ENCODE assay signal across 1 cellular context in the genomic region with DNA sequence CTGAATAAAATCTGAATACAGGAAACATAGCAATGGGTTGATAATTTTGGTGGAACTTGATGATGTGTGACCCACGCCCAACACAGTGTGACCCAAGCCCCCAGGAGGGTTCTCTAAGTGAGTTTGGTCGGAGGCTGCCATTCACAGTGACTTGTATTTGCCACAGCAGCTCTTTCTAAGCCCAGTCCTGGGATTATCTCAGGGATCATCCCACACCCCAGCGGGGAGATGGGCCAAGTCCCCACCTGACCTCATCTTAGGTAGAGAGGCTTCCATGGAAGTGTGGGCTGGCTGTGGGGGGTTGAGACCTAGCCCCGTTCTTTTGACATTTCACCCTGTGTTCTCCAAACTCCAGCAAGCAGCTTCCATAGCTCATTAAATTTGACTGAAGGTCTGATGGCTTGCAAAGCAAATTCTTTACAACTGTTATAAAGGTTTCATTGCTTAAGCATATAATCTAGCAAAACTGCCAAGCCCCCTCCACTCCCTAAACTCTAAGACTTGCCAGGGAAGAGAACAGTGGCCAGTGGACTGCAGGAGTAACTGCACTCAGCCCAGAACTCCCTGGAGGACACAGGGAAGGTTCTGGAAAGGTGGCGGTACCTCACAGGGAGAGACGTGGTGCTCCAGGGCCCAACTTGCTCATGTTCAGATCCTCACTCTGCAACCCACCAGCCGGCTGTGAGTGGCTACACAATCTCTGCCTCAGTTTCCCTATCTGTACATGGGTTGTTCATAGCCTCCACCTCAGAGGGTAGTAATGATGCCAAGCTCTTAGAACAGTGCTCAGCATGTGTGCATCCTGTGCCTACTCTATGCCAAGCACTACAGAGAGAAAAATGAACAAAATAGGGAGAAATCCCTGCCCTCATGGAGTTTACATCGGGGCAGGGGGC.
TF ChIP-seq lines count a peak whose summit lies in the region.

No MANE protein-coding gene starts in this region.

TF ChIP-seq in HepG2, 621 proteins besides CTCF, POLR2A, EP300 and RAD21 (continued from another document and continues in another):
- TF ChIP-seq ZNF281 (CRISPR knock-in tag; IDR thresholded peaks at IDR 0.05; ENCODE audit: borderline replicate concordance) = no peak
- 0 out of 2 replicates have a peak, but pooled peaks have one; percentile 36 for TF ChIP-seq ZNF776 (CRISPR knock-in tag; IDR thresholded peaks at IDR 0.05)
- no peak; the same call in 1 of the 2 replicates for TF ChIP-seq ZNF24 (IDR thresholded peaks at IDR 0.05)
- no peak for TF ChIP-seq ZNF672 (CRISPR knock-in tag; IDR thresholded peaks at IDR 0.05)
- TF ChIP-seq ZNF563 (CRISPR knock-in tag; IDR thresholded peaks at IDR 0.05) = no peak
- TF ChIP-seq ZNF276 (CRISPR knock-in tag; IDR thresholded peaks at IDR 0.05; ENCODE audit: low read depth) = no peak
- TF ChIP-seq, protein P1, sequence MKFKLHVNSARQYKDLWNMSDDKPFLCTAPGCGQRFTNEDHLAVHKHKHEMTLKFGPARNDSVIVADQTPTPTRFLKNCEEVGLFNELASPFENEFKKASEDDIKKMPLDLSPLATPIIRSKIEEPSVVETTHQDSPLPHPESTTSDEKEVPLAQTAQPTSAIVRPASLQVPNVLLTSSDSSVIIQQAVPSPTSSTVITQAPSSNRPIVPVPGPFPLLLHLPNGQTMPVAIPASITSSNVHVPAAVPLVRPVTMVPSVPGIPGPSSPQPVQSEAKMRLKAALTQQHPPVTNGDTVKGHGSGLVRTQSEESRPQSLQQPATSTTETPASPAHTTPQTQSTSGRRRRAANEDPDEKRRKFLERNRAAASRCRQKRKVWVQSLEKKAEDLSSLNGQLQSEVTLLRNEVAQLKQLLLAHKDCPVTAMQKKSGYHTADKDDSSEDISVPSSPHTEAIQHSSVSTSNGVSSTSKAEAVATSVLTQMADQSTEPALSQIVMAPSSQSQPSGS (CRISPR knock-in tag; IDR thresholded peaks at IDR 0.05) = no peak
- TF ChIP-seq MYC (CRISPR knock-in tag; IDR thresholded peaks at IDR 0.05; ENCODE audit: borderline replicate concordance) = no peak
- no peak for TF ChIP-seq AGO1 (IDR thresholded peaks at IDR 0.05; ENCODE audit: low read depth, low read length, poor library complexity, severe bottlenecking)
- no peak for TF ChIP-seq SRSF1 (optimal IDR thresholded peaks at IDR 0.05; ENCODE audit: low read depth, low read length)
- TF ChIP-seq GPBP1L1 (CRISPR knock-in tag; IDR thresholded peaks at IDR 0.05) = no peak
- no peak for TF ChIP-seq ZNF230 (CRISPR knock-in tag; IDR thresholded peaks at IDR 0.05)
- TF ChIP-seq HNRNPK (IDR thresholded peaks at IDR 0.05; ENCODE audit: low read depth, low read length, poor library complexity, severe bottlenecking) = no peak
- TF ChIP-seq ZZZ3 (CRISPR knock-in tag; IDR thresholded peaks at IDR 0.05; ENCODE audit: borderline replicate concordance) = no peak
- no peak for TF ChIP-seq ONECUT2 (CRISPR knock-in tag; IDR thresholded peaks at IDR 0.05)
- TF ChIP-seq ZNF878 (CRISPR knock-in tag; IDR thresholded peaks at IDR 0.05) = no peak
- no peak for TF ChIP-seq CBX2 (IDR thresholded peaks at IDR 0.05; ENCODE audit: low read depth, low read length)
- 0 out of 2 replicates have a peak, but pooled peaks have one; percentile 30 for TF ChIP-seq CBX2 (CRISPR knock-in tag; IDR thresholded peaks at IDR 0.05; ENCODE audit: low read depth)
- TF ChIP-seq GATAD1 (CRISPR knock-in tag; IDR thresholded peaks at IDR 0.05) = no peak
- TF ChIP-seq, protein P2, sequence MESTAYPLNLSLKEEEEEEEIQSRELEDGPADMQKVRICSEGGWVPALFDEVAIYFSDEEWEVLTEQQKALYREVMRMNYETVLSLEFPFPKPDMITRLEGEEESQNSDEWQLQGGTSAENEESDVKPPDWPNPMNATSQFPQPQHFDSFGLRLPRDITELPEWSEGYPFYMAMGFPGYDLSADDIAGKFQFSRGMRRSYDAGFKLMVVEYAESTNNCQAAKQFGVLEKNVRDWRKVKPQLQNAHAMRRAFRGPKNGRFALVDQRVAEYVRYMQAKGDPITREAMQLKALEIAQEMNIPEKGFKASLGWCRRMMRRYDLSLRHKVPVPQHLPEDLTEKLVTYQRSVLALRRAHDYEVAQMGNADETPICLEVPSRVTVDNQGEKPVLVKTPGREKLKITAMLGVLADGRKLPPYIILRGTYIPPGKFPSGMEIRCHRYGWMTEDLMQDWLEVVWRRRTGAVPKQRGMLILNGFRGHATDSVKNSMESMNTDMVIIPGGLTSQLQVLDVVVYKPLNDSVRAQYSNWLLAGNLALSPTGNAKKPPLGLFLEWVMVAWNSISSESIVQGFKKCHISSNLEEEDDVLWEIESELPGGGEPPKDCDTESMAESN (CRISPR knock-in tag; conservative IDR thresholded peaks at IDR 0.05) = peak; percentile 100
- no peak for TF ChIP-seq ZBTB25 (CRISPR knock-in tag; IDR thresholded peaks at IDR 0.05)
- peak; percentile 38; the same call in 1 of the 2 replicates for TF ChIP-seq ZNF724P (CRISPR knock-in tag; IDR thresholded peaks at IDR 0.05; ENCODE audit: borderline replicate concordance)
- TF ChIP-seq, protein P3, sequence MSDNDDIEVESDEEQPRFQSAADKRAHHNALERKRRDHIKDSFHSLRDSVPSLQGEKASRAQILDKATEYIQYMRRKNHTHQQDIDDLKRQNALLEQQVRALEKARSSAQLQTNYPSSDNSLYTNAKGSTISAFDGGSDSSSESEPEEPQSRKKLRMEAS (IDR thresholded peaks at IDR 0.05) = no peak; the same call in 1 of the 2 replicates
- no peak for TF ChIP-seq MIER2 (CRISPR knock-in tag; IDR thresholded peaks at IDR 0.05)
- no peak for TF ChIP-seq ZNF562 (CRISPR knock-in tag; IDR thresholded peaks at IDR 0.05; ENCODE audit: borderline replicate concordance)
- no peak for TF ChIP-seq ZFP41 (CRISPR knock-in tag; IDR thresholded peaks at IDR 0.05; ENCODE audit: borderline replicate concordance)
- peak; percentile 15; the same call in 1 of the 2 replicates for TF ChIP-seq ZNF709 (CRISPR knock-in tag; IDR thresholded peaks at IDR 0.05)
- TF ChIP-seq, protein P4, sequence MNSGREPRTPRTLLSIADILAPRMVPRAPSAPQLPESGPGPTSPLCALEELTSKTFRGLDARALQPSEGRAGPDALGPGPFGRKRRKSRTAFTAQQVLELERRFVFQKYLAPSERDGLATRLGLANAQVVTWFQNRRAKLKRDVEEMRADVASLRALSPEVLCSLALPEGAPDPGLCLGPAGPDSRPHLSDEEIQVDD (CRISPR knock-in tag; IDR thresholded peaks at IDR 0.05; ENCODE audit: borderline replicate concordance) = no peak
- TF ChIP-seq ETV6 (CRISPR knock-in tag; conservative IDR thresholded peaks at IDR 0.05) = no peak
- TF ChIP-seq, protein P5, sequence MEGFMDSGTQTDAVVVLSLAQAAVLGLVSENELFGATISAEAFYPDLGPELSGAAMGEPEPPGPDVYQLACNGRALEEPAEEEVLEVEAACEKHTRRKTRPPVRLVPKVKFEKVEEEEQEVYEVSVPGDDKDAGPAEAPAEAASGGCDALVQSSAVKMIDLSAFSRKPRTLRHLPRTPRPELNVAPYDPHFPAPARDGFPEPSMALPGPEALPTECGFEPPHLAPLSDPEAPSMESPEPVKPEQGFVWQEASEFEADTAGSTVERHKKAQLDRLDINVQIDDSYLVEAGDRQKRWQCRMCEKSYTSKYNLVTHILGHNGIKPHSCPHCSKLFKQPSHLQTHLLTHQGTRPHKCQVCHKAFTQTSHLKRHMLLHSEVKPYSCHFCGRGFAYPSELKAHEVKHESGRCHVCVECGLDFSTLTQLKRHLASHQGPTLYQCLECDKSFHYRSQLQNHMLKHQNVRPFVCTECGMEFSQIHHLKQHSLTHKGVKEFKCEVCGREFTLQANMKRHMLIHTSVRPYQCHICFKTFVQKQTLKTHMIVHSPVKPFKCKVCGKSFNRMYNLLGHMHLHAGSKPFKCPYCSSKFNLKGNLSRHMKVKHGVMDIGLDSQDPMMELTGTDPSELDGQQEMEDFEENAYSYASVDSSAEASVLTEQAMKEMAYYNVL (CRISPR knock-in tag; IDR thresholded peaks at IDR 0.05; ENCODE audit: borderline replicate concordance) = no peak
- no peak for TF ChIP-seq SRY (CRISPR knock-in tag; IDR thresholded peaks at IDR 0.05)
- TF ChIP-seq, protein P6, sequence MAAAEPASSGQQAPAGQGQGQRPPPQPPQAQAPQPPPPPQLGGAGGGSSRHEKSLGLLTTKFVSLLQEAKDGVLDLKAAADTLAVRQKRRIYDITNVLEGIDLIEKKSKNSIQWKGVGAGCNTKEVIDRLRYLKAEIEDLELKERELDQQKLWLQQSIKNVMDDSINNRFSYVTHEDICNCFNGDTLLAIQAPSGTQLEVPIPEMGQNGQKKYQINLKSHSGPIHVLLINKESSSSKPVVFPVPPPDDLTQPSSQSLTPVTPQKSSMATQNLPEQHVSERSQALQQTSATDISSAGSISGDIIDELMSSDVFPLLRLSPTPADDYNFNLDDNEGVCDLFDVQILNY (CRISPR knock-in tag; conservative IDR thresholded peaks at IDR 0.05) = no peak
- no peak for TF ChIP-seq ELF4 (CRISPR knock-in tag; IDR thresholded peaks at IDR 0.05; ENCODE audit: borderline replicate concordance)
- no peak for TF ChIP-seq MED1 (CRISPR knock-in tag; IDR thresholded peaks at IDR 0.05)
- no peak for TF ChIP-seq CHD2 (IDR thresholded peaks at IDR 0.05; ENCODE audit: low read depth, low read length)
- TF ChIP-seq ZNF7 (CRISPR knock-in tag; IDR thresholded peaks at IDR 0.05) = peak; percentile 30; the same call in 1 of the 2 replicates
- peak; percentile 44; the same call in 1 of the 2 replicates for TF ChIP-seq CC2D1A (CRISPR knock-in tag; IDR thresholded peaks at IDR 0.05)
- no peak for TF ChIP-seq SCMH1 (CRISPR knock-in tag; IDR thresholded peaks at IDR 0.05; ENCODE audit: borderline replicate concordance)
- TF ChIP-seq HOXD1 (CRISPR knock-in tag; IDR thresholded peaks at IDR 0.05) = no peak
- TF ChIP-seq, protein P7, sequence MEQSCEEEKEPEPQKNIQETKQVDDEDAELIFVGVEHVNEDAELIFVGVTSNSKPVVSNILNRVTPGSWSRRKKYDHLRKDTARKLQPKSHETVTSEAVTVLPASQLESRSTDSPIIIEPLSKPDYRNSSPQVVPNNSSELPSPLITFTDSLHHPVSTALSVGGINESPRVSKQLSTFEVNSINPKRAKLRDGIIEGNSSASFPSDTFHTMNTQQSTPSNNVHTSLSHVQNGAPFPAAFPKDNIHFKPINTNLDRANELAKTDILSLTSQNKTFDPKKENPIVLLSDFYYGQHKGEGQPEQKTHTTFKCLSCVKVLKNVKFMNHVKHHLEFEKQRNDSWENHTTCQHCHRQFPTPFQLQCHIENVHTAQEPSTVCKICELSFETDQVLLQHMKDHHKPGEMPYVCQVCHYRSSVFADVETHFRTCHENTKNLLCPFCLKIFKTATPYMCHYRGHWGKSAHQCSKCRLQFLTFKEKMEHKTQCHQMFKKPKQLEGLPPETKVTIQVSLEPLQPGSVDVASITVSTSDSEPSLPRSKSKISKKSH (CRISPR knock-in tag; IDR thresholded peaks at IDR 0.05; ENCODE audit: borderline replicate concordance) = no peak
- no peak for TF ChIP-seq ZNF383 (CRISPR knock-in tag; IDR thresholded peaks at IDR 0.05; ENCODE audit: borderline replicate concordance)
- no peak for TF ChIP-seq HNRNPH1 (optimal IDR thresholded peaks at IDR 0.05; ENCODE audit: low read depth, low read length)
- no peak for TF ChIP-seq ZNF484 (CRISPR knock-in tag; IDR thresholded peaks at IDR 0.05; ENCODE audit: borderline replicate concordance, low read depth)
- TF ChIP-seq THAP11 (CRISPR knock-in tag; IDR thresholded peaks at IDR 0.05) = no peak
- 0 out of 2 replicates have a peak, but pooled peaks have one; percentile 11 for TF ChIP-seq SP4 (CRISPR knock-in tag; IDR thresholded peaks at IDR 0.05)
- no peak for TF ChIP-seq ZNF329 (CRISPR knock-in tag; IDR thresholded peaks at IDR 0.05; ENCODE audit: low read depth)
- TF ChIP-seq ATF7 (IDR thresholded peaks at IDR 0.05) = no peak
- TF ChIP-seq ATF7 (CRISPR knock-in tag; IDR thresholded peaks at IDR 0.05) = no peak
